ENCODE assay signal across 8 cellular contexts in the genomic region with DNA sequence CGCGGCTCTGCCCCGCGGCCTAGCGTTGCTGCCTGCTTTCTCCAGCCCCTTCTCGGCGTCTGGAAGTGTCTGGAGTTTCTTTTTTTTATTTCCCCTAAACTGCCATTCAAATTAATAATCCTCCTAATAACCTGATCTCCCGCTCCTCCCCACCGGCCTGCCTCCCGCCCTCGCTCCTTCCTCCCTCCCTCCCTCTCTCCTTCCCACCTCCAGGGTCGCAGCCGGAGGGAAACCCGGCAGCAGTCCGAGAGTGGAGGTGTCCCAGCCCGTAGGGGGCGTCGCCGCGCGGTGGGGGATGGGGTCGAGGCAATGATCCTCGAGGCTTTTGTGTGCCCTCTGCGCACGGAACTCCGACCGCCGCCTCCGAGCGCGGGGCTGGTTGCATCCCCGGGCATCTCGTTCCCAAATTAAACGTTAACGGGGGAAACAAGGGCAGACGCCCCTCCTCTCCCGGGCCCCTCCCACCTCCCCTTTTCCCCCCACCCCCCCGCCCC. TPM values are rescaled to one million over a fixed set of nuclear protein-coding genes. Genes with fewer than 3 reads are reported as not detected.
DNase-seq lines count a peak whose midpoint lies in the region; ATAC-seq, FAIRE-seq and TF ChIP-seq lines count a peak whose summit lies in the region.

No MANE protein-coding gene starts in this region.

- H3K9me3 ChIP-seq in iPS-18a (ENCODE audit: control insufficient read depth, low read depth, low read length): no peaks in the 10 kb centered on the region
- H3K9me3 ChIP-seq in small intestine (ENCODE audit: control insufficient read depth, low read depth): no peaks in the 10 kb centered on the region

- in situ Hi-C loops in astrocyte of the spinal cord (cut with HindIII; ENCODE audit: low sequenced_read_pairs): no loop called here

- peak overlapping the region; percentile 80 for H3K4me3 Mint-ChIP-seq in T-helper 2 cell treated with Interferon-gamma antibody and Interleukin-4, amounts not matched to agents 5 μg/mL and 100 μg/mL, for 36 hours

- peak overlapping the region; percentile 87 for H3K27ac Mint-ChIP-seq in T-helper 2 cell treated with Interferon-gamma antibody and Interleukin-4, amounts not matched to agents 5 μg/mL and 100 μg/mL, for 36 hours

- DNase-seq in Ammon's horn (ENCODE audit: low spot score) (peak; percentile 35), astrocyte of the spinal cord (ENCODE audit: low read depth, low spot score) (peak; percentile 45), small intestine (peak; percentile 51)
- DNase-seq in T-helper 2 cell treated with Interferon-gamma antibody and Interleukin-4, amounts not matched to agents 5 μg/mL and 100 μg/mL, for 36 hours (ENCODE audit: low spot score): peak; percentile 69

- 1% methylated on average over 33 to 38 of the region's 38 CpGs for WGBS in small intestine, 3 donors

- no peaks in the 10 kb centered on the region for H3K4me1 ChIP-seq in KMS-11 (ENCODE audit: low read depth, poor library complexity, severe bottlenecking)
- peaks cover 16% of the 10 kb centered on the region for H3K4me1 ChIP-seq in iPS-18a (ENCODE audit: control insufficient read depth, low read depth, low read length)
- peaks cover 0 to 5% of the 10 kb centered on the region in 2 donors for H3K4me1 ChIP-seq in small intestine (ENCODE audit: control insufficient read depth in 2 of 2, insufficient read depth in 1 of 2, low read depth in 1 of 2, low read length in 1 of 2)

- peak overlapping the region; percentile 92 for H3K27ac ChIP-seq in KMS-11
- H3K27ac ChIP-seq in iPS-18a (ENCODE audit: low read length): no peak overlapping the region
- H3K27ac ChIP-seq in small intestine (ENCODE audit: low read depth in 1 of 2, low read length in 1 of 2): peak overlapping the region; percentile 75 to 94

- H3K27me3 Mint-ChIP-seq in T-helper 2 cell treated with Interferon-gamma antibody and Interleukin-4, amounts not matched to agents 5 μg/mL and 100 μg/mL, for 36 hours (ENCODE audit: low read depth): peaks cover 23% of the 10 kb centered on the region

- H3K27me3 ChIP-seq in KMS-11 (ENCODE audit: insufficient read depth, low read depth): no peaks in the 10 kb centered on the region
- peaks cover 23% of the 10 kb centered on the region for H3K27me3 ChIP-seq in iPS-18a (ENCODE audit: control insufficient read depth, insufficient read depth, low read length)
- H3K27me3 ChIP-seq in small intestine (ENCODE audit: control insufficient read depth in 2 of 2, insufficient read depth in 2 of 2, low read length in 2 of 2): no peaks in the 10 kb centered on the region

- H3K79me2 ChIP-seq in KMS-11 (ENCODE audit: insufficient read depth, low read depth): no peaks in the 10 kb centered on the region

- FAIRE-seq in small intestine (lab: Jason Lieb, UNC): no peak

- H3K4me1 Mint-ChIP-seq in T-helper 2 cell treated with Interferon-gamma antibody and Interleukin-4, amounts not matched to agents 5 μg/mL and 100 μg/mL, for 36 hours (ENCODE audit: low read depth): peaks cover 25% of the 10 kb centered on the region

- TF ChIP-seq CTCF in KMS-11 (conservative IDR thresholded peaks at IDR 0.05; ENCODE audit: low read depth, low read length) (0 out of 2 replicates have a peak, but pooled peaks have one; percentile 28), astrocyte of the spinal cord (IDR thresholded peaks at IDR 0.05; ENCODE audit: low read depth, low read length) (peak; percentile 40)

- H3K36me3 ChIP-seq in KMS-11 (ENCODE audit: insufficient read depth) (no peaks in the 10 kb centered on the region), iPS-18a (ENCODE audit: control insufficient read depth, low read depth, low read length) (peaks cover 19% of the 10 kb centered on the region), small intestine (ENCODE audit: control insufficient read depth in 2 of 2, insufficient read depth in 2 of 2, low read length in 2 of 2) (no peaks in the 10 kb centered on the region)

- peak overlapping the region; percentile 84 for H2AFZ ChIP-seq in KMS-11 (ENCODE audit: low read depth)

- H3K9ac ChIP-seq in KMS-11 (peak overlapping the region; percentile 90), iPS-18a (ENCODE audit: low read length) (peak overlapping the region; percentile 84)

- ATAC-seq in GM19452 (IDR thresholded peaks at IDR 0.05; ENCODE audit: unreplicated experiment): peak; percentile 18
- ATAC-seq in GM18868 (IDR thresholded peaks at IDR 0.05; ENCODE audit: unreplicated experiment): no peak

- peaks cover 37% of the 10 kb centered on the region for H3K36me3 Mint-ChIP-seq in T-helper 2 cell treated with Interferon-gamma antibody and Interleukin-4, amounts not matched to agents 5 μg/mL and 100 μg/mL, for 36 hours (ENCODE audit: low read depth)

- H3K4me3 ChIP-seq in KMS-11 (IDR thresholded peaks at IDR 0.05; ENCODE audit: insufficient read depth, low read depth, low read length): no peak overlapping the region
- peak overlapping the region; percentile 64 for H3K4me3 ChIP-seq in astrocyte of the spinal cord (ENCODE audit: low read depth, low read length)
- peak overlapping the region; percentile 89 for H3K4me3 ChIP-seq in iPS-18a (ENCODE audit: low read length)
- H3K4me3 ChIP-seq in small intestine (ENCODE audit: low read depth in 1 of 2, low read length in 2 of 2): peak overlapping the region; percentile 63 to 89

- no peaks in the 10 kb centered on the region for H4K20me1 ChIP-seq in KMS-11 (ENCODE audit: insufficient read depth)

- H3K4me2 ChIP-seq in KMS-11: peak overlapping the region; percentile 50; the same call in 1 of the 2 replicates

- H3K9me3 Mint-ChIP-seq in T-helper 2 cell treated with Interferon-gamma antibody and Interleukin-4, amounts not matched to agents 5 μg/mL and 100 μg/mL, for 36 hours: no peaks in the 10 kb centered on the region

RNA-seq across cellular contexts. Expression of gene SOCS2, which starts 1.1 kb away (rescaled TPM):
- polyA plus RNA-seq in small intestine: 10 to 100 TPM; 10.8 to 14.7 (median 11.6) TPM
